ENCODE assay signal across 14 cellular contexts in the genomic region with DNA sequence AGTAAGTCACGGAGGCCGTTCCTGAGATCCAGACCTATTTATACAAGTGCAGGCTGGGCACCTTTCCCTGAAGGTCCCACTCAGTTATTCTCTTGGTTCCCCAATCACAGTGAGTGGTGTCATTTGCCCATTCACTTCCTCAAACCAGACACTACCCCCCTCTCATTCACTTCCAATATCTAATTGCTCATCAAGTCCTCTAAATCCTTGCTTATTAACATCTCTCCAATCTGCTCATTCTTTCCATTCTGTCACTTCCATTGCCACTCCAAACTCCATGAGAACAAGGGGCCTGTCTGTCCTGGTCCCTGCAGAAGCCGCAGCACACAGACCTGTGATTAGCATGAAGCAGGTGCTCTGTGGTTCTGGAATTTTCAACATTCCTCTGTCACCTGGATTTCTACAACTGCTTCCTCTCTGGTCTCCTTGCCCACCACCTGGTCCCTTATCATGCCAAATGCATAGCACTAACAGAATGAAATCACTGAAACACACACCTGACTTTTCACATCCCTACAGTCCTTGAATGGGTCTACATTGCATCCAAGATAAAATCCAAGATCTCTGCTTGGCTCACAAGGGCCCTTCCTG. TPM values are rescaled to one million over a fixed set of nuclear protein-coding genes. Genes with fewer than 3 reads are reported as not detected.
A peak's percentile ranks its signal among the peaks of the same experiment; 100 is the strongest.
DNase-seq lines count a peak whose midpoint lies in the region; ATAC-seq and TF ChIP-seq lines count a peak whose summit lies in the region.
"Had no signal": no experiment of that assay in that cellular context is flagged by ENCODE, and none has a peak within 500 bp of the region (broad histone marks: within the 10 kb centered on the region; RNA-seq: fewer than 3 reads in every experiment).

No MANE protein-coding gene starts in this region.

- CTCF ChIA-PET in activated CD8-positive, alpha-beta memory T cell treated with anti-CD3 and anti-CD28 coated beads, Interleukin-2, amount 10 ng/mL, durations not matched to agents 7 days and 5 days (lab: Charles Lee): interaction anchor here (1.0 kb wide), 1 partner anchor 8 kb away, joined by 3 read pairs; no protein-coding TSS in a partner anchor

- no peak overlapping the region for H3K4me3 Mint-ChIP-seq in activated CD8-positive, alpha-beta memory T cell treated with anti-CD3 and anti-CD28 coated beads, Interleukin-2, amount 10 ng/mL, durations not matched to agents 7 days and 5 days
- no peak overlapping the region for H3K4me3 Mint-ChIP-seq in dendritic cell treated with granulocyte-macrophage colony-stimulating factor and Interleukin-4, amounts not matched to agents 40 ng/mL and 50 ng/mL, for 4 days

- DNase-seq in activated CD8-positive, alpha-beta memory T cell treated with anti-CD3 and anti-CD28 coated beads, Interleukin-2, amount 10 ng/mL, durations not matched to agents 7 days and 5 days: no peak
- DNase-seq in activated CD8-positive, alpha-beta memory T cell treated with anti-CD3 and anti-CD28 coated beads, Interleukin-2, amount 50 U/mL, for 48 hours: no peak
- DNase-seq in NB4 (ENCODE audit: low read depth): peak; percentile 62
- no peak for DNase-seq in spleen
- no peak for DNase-seq in NCI-H2081 treated with DMSO at 0.1 percent for 48 hours (lab: John Stamatoyannopoulos, UW)
- DNase-seq in stimulated activated CD4-positive, alpha-beta T cell treated with anti-CD3 and anti-CD28 coated beads, Interleukin-2, amount 100 ng/mL, for 48 hours: no peak
- DNase-seq: ACHN; activated naive CD4-positive, alpha-beta T cell; erythroblast; hippocampal formation; NCI-H2171; trophoblast cell had no signal

- H3K27ac ChIP-seq in spleen: peak overlapping the region in 6 of 8 donors; percentile 15 to 87 (median 76)

- 58 to 94% (median 62%) methylated on average over 3 of the region's 3 CpGs for WGBS in spleen, 5 donors

- peaks cover 7 to 73% (median 61%) of the 10 kb centered on the region in 6 donors for H3K4me1 ChIP-seq in spleen

- no peaks in the 10 kb centered on the region for H3K9me3 ChIP-seq in spleen

- TF ChIP-seq POLR2A in NB4 (IDR thresholded peaks at IDR 0.05; ENCODE audit: extremely low read depth, insufficient read length): no peak
- TF ChIP-seq POLR2A in spleen (IDR thresholded peaks at IDR 0.05): no peak

- no peak overlapping the region for H3K4me3 ChIP-seq in NB4 (ENCODE audit: low read depth, low read length)
- no peak overlapping the region for H3K4me3 ChIP-seq in spleen

- H3K36me3 ChIP-seq in spleen: no peaks in the 10 kb centered on the region

- H3K27ac Mint-ChIP-seq in activated CD8-positive, alpha-beta memory T cell treated with anti-CD3 and anti-CD28 coated beads, Interleukin-2, amount 10 ng/mL, durations not matched to agents 7 days and 5 days: peak overlapping the region; percentile 57
- peak overlapping the region; percentile 95 for H3K27ac Mint-ChIP-seq in dendritic cell treated with granulocyte-macrophage colony-stimulating factor and Interleukin-4, amounts not matched to agents 40 ng/mL and 50 ng/mL, for 4 days

- peaks cover 21% of the 10 kb centered on the region for H3K36me3 Mint-ChIP-seq in activated CD8-positive, alpha-beta memory T cell treated with anti-CD3 and anti-CD28 coated beads, Interleukin-2, amount 10 ng/mL, durations not matched to agents 7 days and 5 days
- H3K36me3 Mint-ChIP-seq in dendritic cell treated with granulocyte-macrophage colony-stimulating factor and Interleukin-4, amounts not matched to agents 40 ng/mL and 50 ng/mL, for 4 days (ENCODE audit: low read depth): peaks cover 15% of the 10 kb centered on the region

- H3K27me3 Mint-ChIP-seq in activated CD8-positive, alpha-beta memory T cell treated with anti-CD3 and anti-CD28 coated beads, Interleukin-2, amount 10 ng/mL, durations not matched to agents 7 days and 5 days: no peaks in the 10 kb centered on the region
- no peaks in the 10 kb centered on the region for H3K27me3 Mint-ChIP-seq in dendritic cell treated with granulocyte-macrophage colony-stimulating factor and Interleukin-4, amounts not matched to agents 40 ng/mL and 50 ng/mL, for 4 days

- H3K9me3 Mint-ChIP-seq in activated CD8-positive, alpha-beta memory T cell treated with anti-CD3 and anti-CD28 coated beads, Interleukin-2, amount 10 ng/mL, durations not matched to agents 7 days and 5 days (ENCODE audit: low read depth): no peaks in the 10 kb centered on the region
- no peaks in the 10 kb centered on the region for H3K9me3 Mint-ChIP-seq in dendritic cell treated with granulocyte-macrophage colony-stimulating factor and Interleukin-4, amounts not matched to agents 40 ng/mL and 50 ng/mL, for 4 days

- H3K27me3 ChIP-seq in spleen (replicated peaks in 1 of 7): no peaks in the 10 kb centered on the region

- TF ChIP-seq CTCF in NB4 (IDR thresholded peaks at IDR 0.05; ENCODE audit: low read depth, low read length): no peak
- no peak for TF ChIP-seq CTCF in spleen (IDR thresholded peaks at IDR 0.05 in 8 of 11, conservative IDR thresholded peaks at IDR 0.05 in 3 of 11)

- intact Hi-C loops in dendritic cell treated with granulocyte-macrophage colony-stimulating factor and Interleukin-4, amounts not matched to agents 40 ng/mL and 50 ng/mL, for 4 days (cut with micrococcal nuclease): loop anchor here (5.0 kb wide), 1 partner anchor 33 kb away; no protein-coding TSS in a partner anchor
- intact Hi-C loops in spleen (cut with DNase I; ENCODE audit: low total_unique reads): no loop called here

- ATAC-seq in activated CD8-positive, alpha-beta memory T cell treated with anti-CD3 and anti-CD28 coated beads, Interleukin-2, amount 10 ng/mL, durations not matched to agents 7 days and 5 days: no peak
- no peak for ATAC-seq in GM21381 (IDR thresholded peaks at IDR 0.05; ENCODE audit: unreplicated experiment)

- peaks cover 74% of the 10 kb centered on the region for H3K4me1 Mint-ChIP-seq in activated CD8-positive, alpha-beta memory T cell treated with anti-CD3 and anti-CD28 coated beads, Interleukin-2, amount 10 ng/mL, durations not matched to agents 7 days and 5 days
- H3K4me1 Mint-ChIP-seq in dendritic cell treated with granulocyte-macrophage colony-stimulating factor and Interleukin-4, amounts not matched to agents 40 ng/mL and 50 ng/mL, for 4 days (ENCODE audit: low read depth): peaks cover 71% of the 10 kb centered on the region

RNA-seq across cellular contexts. Expression of gene ATXN1, which starts 55.8 kb away (rescaled TPM):
- total RNA-seq in activated CD8-positive, alpha-beta memory T cell treated with anti-CD3 and anti-CD28 coated beads, Interleukin-2, amount 10 ng/mL, durations not matched to agents 7 days and 5 days: 100 to 1,000 TPM in 1 of 2 experiments, 10 to 100 TPM in 1; 84.6 to 117 TPM
- total RNA-seq in spleen: 100 to 1,000 TPM in 2 of 7 donors, 10 to 100 TPM in 5; 64.3 to 123 (median 80.5) TPM
- 1 to 10 TPM; 3.5 to 9.4 (median 5.1) TPM for polyA plus RNA-seq in spleen
